In genomic region chr13:67135356-67135755, GRCh38 we compare ENCODE assay signal across 22 cellular contexts.
"Had no signal": no experiment of that assay in that cellular context is flagged by ENCODE, and none has a peak within 500 bp of the region (broad histone marks: within the 10 kb centered on the region; RNA-seq: fewer than 3 reads in every experiment).

No MANE protein-coding gene starts in this region.

- H3K4me3 ChIP-seq: left lung, prostate gland, skin epidermis, testis had no signal

- H3K27ac ChIP-seq: esophagus squamous epithelium, left lung, prostate gland, skin epidermis, testis, WERI-Rb-1 had no signal

- H3K9me3 Mint-ChIP-seq: activated naive CD4-positive, alpha-beta T cell treated with anti-CD3 and anti-CD28 coated beads, Interleukin-2, amount 50 U/mL, for 24 hours; dendritic cell treated with granulocyte-macrophage colony-stimulating factor and Interleukin-4, amounts not matched to agents 40 ng/mL and 50 ng/mL, for 4 days; stimulated activated naive CD8-positive, alpha-beta T cell treated with anti-CD3 and anti-CD28 coated beads, Interleukin-15, amount 100 ng/mL, for 72 hours; type B pancreatic cell had no signal

- H3K4me1 ChIP-seq: esophagus squamous epithelium, left lung, prostate gland, testis had no signal

- FAIRE-seq: bronchial epithelial cell had no signal

- H3K36me3 ChIP-seq: esophagus squamous epithelium, left lung, prostate gland, right atrium auricular region, WERI-Rb-1 had no signal

- H3K4me1 Mint-ChIP-seq: activated naive CD4-positive, alpha-beta T cell treated with anti-CD3 and anti-CD28 coated beads, Interleukin-2, amount 50 U/mL, for 24 hours; stimulated activated naive CD8-positive, alpha-beta T cell treated with anti-CD3 and anti-CD28 coated beads, Interleukin-15, amount 100 ng/mL, for 72 hours had no signal

- H3K36me3 Mint-ChIP-seq: activated naive CD4-positive, alpha-beta T cell treated with anti-CD3 and anti-CD28 coated beads, Interleukin-2, amount 50 U/mL, for 24 hours; type B pancreatic cell had no signal

- H3K27ac Mint-ChIP-seq: activated naive CD4-positive, alpha-beta T cell treated with anti-CD3 and anti-CD28 coated beads, Interleukin-2, amount 50 U/mL, for 24 hours; dendritic cell treated with granulocyte-macrophage colony-stimulating factor and Interleukin-4, amounts not matched to agents 40 ng/mL and 50 ng/mL, for 4 days; stimulated activated naive CD8-positive, alpha-beta T cell treated with anti-CD3 and anti-CD28 coated beads, Interleukin-15, amount 100 ng/mL, for 72 hours; type B pancreatic cell had no signal

- H3K9me3 ChIP-seq: esophagus squamous epithelium, left lung, prostate gland, right atrium auricular region, testis had no signal

- H3K27me3 ChIP-seq: left lung, right atrium auricular region, testis had no signal

- H3K27me3 Mint-ChIP-seq: activated naive CD4-positive, alpha-beta T cell treated with anti-CD3 and anti-CD28 coated beads, Interleukin-2, amount 50 U/mL, for 24 hours; dendritic cell treated with granulocyte-macrophage colony-stimulating factor and Interleukin-4, amounts not matched to agents 40 ng/mL and 50 ng/mL, for 4 days; stimulated activated naive CD8-positive, alpha-beta T cell treated with anti-CD3 and anti-CD28 coated beads, Interleukin-15, amount 100 ng/mL, for 72 hours; type B pancreatic cell had no signal

- ATAC-seq: stimulated activated naive CD8-positive, alpha-beta T cell treated with anti-CD3 and anti-CD28 coated beads, Interleukin-15, amount 100 ng/mL, for 72 hours had no signal

- DNase-seq: activated CD4-positive, alpha-beta T cell treated with anti-CD3 and anti-CD28 coated beads for 1 hour; activated CD8-positive, alpha-beta memory T cell treated with anti-CD3 and anti-CD28 coated beads for 24 hours; activated CD8-positive, alpha-beta memory T cell treated with anti-CD3 and anti-CD28 coated beads, Interleukin-2, amount 50 U/mL, for 48 hours; activated gamma-delta T cell; activated T-cell treated with anti-CD3 and anti-CD28 coated beads, Interleukin-2, amount 50 U/mL, for 48 hours; effector memory CD4-positive, alpha-beta T cell; esophagus squamous epithelium; left lung; mammary epithelial cell; stimulated activated CD4-positive, alpha-beta T cell treated with anti-CD3 and anti-CD28 coated beads, Interleukin-15, amount 100 ng/mL, for 24 hours; stimulated activated CD4-positive, alpha-beta T cell treated with anti-CD3 and anti-CD28 coated beads, Interleukin-2, amount 100 ng/mL, for 48 hours; stimulated activated naive CD8-positive, alpha-beta T cell treated with anti-CD3 and anti-CD28 coated beads, Interleukin-15, amount 100 ng/mL, for 72 hours; testis; WERI-Rb-1 had no signal

- H3K4me3 Mint-ChIP-seq: activated naive CD4-positive, alpha-beta T cell treated with anti-CD3 and anti-CD28 coated beads, Interleukin-2, amount 50 U/mL, for 24 hours; dendritic cell treated with granulocyte-macrophage colony-stimulating factor and Interleukin-4, amounts not matched to agents 40 ng/mL and 50 ng/mL, for 4 days; neural crest cell; stimulated activated naive CD8-positive, alpha-beta T cell treated with anti-CD3 and anti-CD28 coated beads, Interleukin-15, amount 100 ng/mL, for 72 hours; type B pancreatic cell had no signal
